Comparison of ENCODE assay signal across 24 cellular contexts in the genomic region with DNA sequence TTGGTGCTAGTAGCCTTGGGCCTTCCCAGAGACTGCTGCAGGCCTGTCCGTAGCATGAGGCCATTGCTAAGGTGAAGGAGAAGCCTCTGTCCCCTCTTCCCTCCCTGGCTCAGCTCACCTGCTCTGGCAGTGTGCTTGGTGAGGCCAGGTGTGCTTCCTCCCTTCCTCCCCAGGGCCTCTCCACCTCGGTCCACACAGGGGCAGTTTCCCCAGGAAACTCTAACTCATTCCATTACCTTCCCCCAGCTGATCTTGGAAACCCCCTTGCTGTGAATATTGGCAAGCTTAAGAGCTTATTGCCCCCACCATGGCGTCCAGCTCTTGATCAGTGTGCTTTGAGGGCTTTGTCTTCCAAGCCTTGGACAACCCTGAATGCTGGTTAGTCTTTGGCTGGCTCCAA.
"Had no signal": no experiment of that assay in that cellular context is flagged by ENCODE, and none has a peak within 500 bp of the region (broad histone marks: within the 10 kb centered on the region; RNA-seq: fewer than 3 reads in every experiment).

No MANE protein-coding gene starts in this region.

- DNase-seq: activated B cell treated with CpG ODN at 0.5 μM for 24 hours; activated CD4-positive, alpha-beta T cell treated with anti-CD3 and anti-CD28 coated beads for 36 hours; activated CD4-positive, alpha-beta T cell treated with anti-CD3 and anti-CD28 coated beads, Interleukin-2, amount 50 U/mL, for 4 hours; activated CD8-positive, alpha-beta memory T cell treated with anti-CD3 and anti-CD28 coated beads, Interleukin-2, amount 50 U/mL, for 48 hours; activated naive CD4-positive, alpha-beta T cell treated with Interleukin-2 at 50 U/mL for 16 hours; activated naive CD8-positive, alpha-beta T cell treated with anti-CD3 and anti-CD28 coated beads for 36 hours; activated T-cell treated with anti-CD3 and anti-CD28 coated beads, Interleukin-2, amount 50 U/mL, for 48 hours; central memory CD4-positive, alpha-beta T cell; dorsolateral prefrontal cortex; effector memory CD8-positive, alpha-beta T cell; foreskin melanocyte; immature natural killer cell; lower lobe of right lung; mesendoderm; naive B cell; retina; sigmoid colon; stimulated activated CD4-positive, alpha-beta T cell treated with anti-CD3 and anti-CD28 coated beads, Interleukin-2, amount 100 ng/mL, for 48 hours; stimulated activated CD8-positive, alpha-beta memory T cell treated with anti-CD3 and anti-CD28 coated beads, Interleukin-4, amount 100 ng/mL, for 48 hours; stimulated activated naive B cell treated with anti-CD40 and anti-IgM and Interleukin-4, amounts not matched to agents 10 μg/mL and 1 μg/mL and 100 μg/mL, for 72 hours; T1000; upper lobe of right lung had no signal

- H3K27ac ChIP-seq: dorsolateral prefrontal cortex, lower lobe of right lung, sigmoid colon, thoracic aorta, upper lobe of right lung had no signal

- H3K27me3 ChIP-seq: dorsolateral prefrontal cortex, sigmoid colon, upper lobe of right lung had no signal

- H3K4me1 ChIP-seq: lower lobe of right lung, sigmoid colon, upper lobe of right lung had no signal

- H3K4me1 Mint-ChIP-seq: activated B cell treated with CpG ODN at 0.5 μM for 24 hours; activated CD4-positive, alpha-beta T cell treated with anti-CD3 and anti-CD28 coated beads for 36 hours; activated naive CD8-positive, alpha-beta T cell treated with anti-CD3 and anti-CD28 coated beads for 36 hours; immature natural killer cell; naive B cell had no signal

- H3K9me3 Mint-ChIP-seq: activated B cell treated with CpG ODN at 0.5 μM for 24 hours; activated naive CD8-positive, alpha-beta T cell treated with anti-CD3 and anti-CD28 coated beads for 36 hours; effector memory CD8-positive, alpha-beta T cell; immature natural killer cell; stimulated activated naive B cell treated with anti-CD40 and anti-IgM and Interleukin-4, amounts not matched to agents 10 μg/mL and 1 μg/mL and 100 μg/mL, for 72 hours had no signal

- H3K4me3 Mint-ChIP-seq: activated B cell treated with CpG ODN at 0.5 μM for 24 hours; activated CD4-positive, alpha-beta T cell treated with anti-CD3 and anti-CD28 coated beads for 36 hours; activated naive CD8-positive, alpha-beta T cell treated with anti-CD3 and anti-CD28 coated beads for 36 hours; effector memory CD8-positive, alpha-beta T cell; immature natural killer cell; stimulated activated naive B cell treated with anti-CD40 and anti-IgM and Interleukin-4, amounts not matched to agents 10 μg/mL and 1 μg/mL and 100 μg/mL, for 72 hours had no signal

- ATAC-seq: activated CD4-positive, alpha-beta T cell treated with anti-CD3 and anti-CD28 coated beads for 36 hours; effector memory CD8-positive, alpha-beta T cell; esophagus mucosa; lower lobe of right lung; stimulated activated naive B cell treated with anti-CD40 and anti-IgM and Interleukin-4, amounts not matched to agents 10 μg/mL and 1 μg/mL and 100 μg/mL, for 72 hours; upper lobe of right lung had no signal

- H3K4me3 ChIP-seq: dorsolateral prefrontal cortex, lower lobe of right lung, sigmoid colon, thoracic aorta, upper lobe of right lung had no signal

- H3K27me3 Mint-ChIP-seq: activated CD4-positive, alpha-beta T cell treated with anti-CD3 and anti-CD28 coated beads for 36 hours; activated naive CD8-positive, alpha-beta T cell treated with anti-CD3 and anti-CD28 coated beads for 36 hours had no signal

- H3K27ac Mint-ChIP-seq: activated B cell treated with CpG ODN at 0.5 μM for 24 hours; activated CD4-positive, alpha-beta T cell treated with anti-CD3 and anti-CD28 coated beads for 36 hours; activated naive CD8-positive, alpha-beta T cell treated with anti-CD3 and anti-CD28 coated beads for 36 hours; immature natural killer cell; stimulated activated naive B cell treated with anti-CD40 and anti-IgM and Interleukin-4, amounts not matched to agents 10 μg/mL and 1 μg/mL and 100 μg/mL, for 72 hours had no signal

- H3K36me3 ChIP-seq: lower lobe of right lung, sigmoid colon, thoracic aorta, upper lobe of right lung had no signal

- H3K9me3 ChIP-seq: lower lobe of right lung, sigmoid colon, thoracic aorta, upper lobe of right lung had no signal
